ENCODE assay signal across 23 cellular contexts in genomic region chr5:7169240-7169878, GRCh38.
"Had no signal": no experiment of that assay in that cellular context is flagged by ENCODE, and none has a peak within 500 bp of the region (broad histone marks: within the 10 kb centered on the region; RNA-seq: fewer than 3 reads in every experiment).

No MANE protein-coding gene starts in this region.

- H3K4me3 Mint-ChIP-seq: activated CD4-positive, alpha-beta memory T cell treated with anti-CD3 and anti-CD28 coated beads, Interleukin-2, amount 10 ng/mL, durations not matched to agents 7 days and 5 days; activated naive CD4-positive, alpha-beta T cell treated with anti-CD3 and anti-CD28 coated beads for 36 hours; activated naive CD8-positive, alpha-beta T cell treated with anti-CD3 and anti-CD28 coated beads, Interleukin-2, amount 10 ng/mL, durations not matched to agents 7 days and 5 days; activated T-cell treated with anti-CD3 and anti-CD28 coated beads, Interleukin-2, amount 50 U/mL, for 72 hours; memory B cell; stimulated activated naive CD8-positive, alpha-beta T cell treated with anti-CD3 and anti-CD28 coated beads, Interleukin-15, Interleukin-2, amounts not matched to agents 100 ng/mL and 50 ng/mL, for 24 hours had no signal

- ATAC-seq: activated T-cell treated with anti-CD3 and anti-CD28 coated beads, Interleukin-2, amount 50 U/mL, for 72 hours; gastrocnemius medialis; left cardiac atrium; mucosa of descending colon; right lobe of liver had no signal

- H3K27me3 ChIP-seq: esophagus muscularis mucosa, gastrocnemius medialis, right lobe of liver, tibial artery, uterus had no signal

- H3K4me1 Mint-ChIP-seq: activated CD4-positive, alpha-beta memory T cell treated with anti-CD3 and anti-CD28 coated beads, Interleukin-2, amount 10 ng/mL, durations not matched to agents 7 days and 5 days; activated naive CD8-positive, alpha-beta T cell treated with anti-CD3 and anti-CD28 coated beads, Interleukin-2, amount 10 ng/mL, durations not matched to agents 7 days and 5 days; memory B cell had no signal

- DNase-seq: activated CD4-positive, alpha-beta memory T cell treated with anti-CD3 and anti-CD28 coated beads, Interleukin-2, amount 10 ng/mL, durations not matched to agents 7 days and 5 days; activated CD4-positive, alpha-beta T cell treated with anti-CD3 and anti-CD28 coated beads for 4 hours; activated effector memory CD4-positive, alpha-beta T cell treated with Interleukin-2 at 50 U/mL for 16 hours; activated naive CD4-positive, alpha-beta T cell treated with anti-CD3 and anti-CD28 coated beads for 36 hours; activated naive CD8-positive, alpha-beta T cell treated with anti-CD3 and anti-CD28 coated beads, Interleukin-2, amount 10 ng/mL, durations not matched to agents 7 days and 5 days; activated T-cell treated with anti-CD3 and anti-CD28 coated beads, Interleukin-2, amount 50 U/mL, for 72 hours; amniotic stem cell; gastrocnemius medialis; hippocampal formation; left cardiac atrium; mucosa of descending colon; nephron progenitor cell; nucleus accumbens; posterior cingulate gyrus; right lobe of liver; stimulated activated CD4-positive, alpha-beta T cell treated with anti-CD3 and anti-CD28 coated beads, Interleukin-1b, Interleukin-23, amount 100 ng/mL, for 48 hours; T-helper 9 cell; tibial artery; uterus had no signal

- H3K36me3 ChIP-seq: esophagus muscularis mucosa, gastrocnemius medialis, right lobe of liver, tibial artery, uterus had no signal

- H3K9me3 Mint-ChIP-seq: activated naive CD8-positive, alpha-beta T cell treated with anti-CD3 and anti-CD28 coated beads, Interleukin-2, amount 10 ng/mL, durations not matched to agents 7 days and 5 days; stimulated activated naive CD8-positive, alpha-beta T cell treated with anti-CD3 and anti-CD28 coated beads, Interleukin-15, Interleukin-2, amounts not matched to agents 100 ng/mL and 50 ng/mL, for 24 hours had no signal

- H3K4me3 ChIP-seq: esophagus muscularis mucosa, gastrocnemius medialis, mucosa of descending colon, right lobe of liver, skin epidermis, tibial artery, uterus had no signal

- H3K27ac ChIP-seq: esophagus muscularis mucosa, gastrocnemius medialis, right lobe of liver, skin epidermis, tibial artery, uterus had no signal

- H3K36me3 Mint-ChIP-seq: activated naive CD8-positive, alpha-beta T cell treated with anti-CD3 and anti-CD28 coated beads, Interleukin-2, amount 10 ng/mL, durations not matched to agents 7 days and 5 days; memory B cell had no signal

- H3K27ac Mint-ChIP-seq: activated CD4-positive, alpha-beta memory T cell treated with anti-CD3 and anti-CD28 coated beads, Interleukin-2, amount 10 ng/mL, durations not matched to agents 7 days and 5 days; activated naive CD4-positive, alpha-beta T cell treated with anti-CD3 and anti-CD28 coated beads for 36 hours; activated naive CD8-positive, alpha-beta T cell treated with anti-CD3 and anti-CD28 coated beads, Interleukin-2, amount 10 ng/mL, durations not matched to agents 7 days and 5 days; activated T-cell treated with anti-CD3 and anti-CD28 coated beads, Interleukin-2, amount 50 U/mL, for 72 hours; memory B cell; nephron progenitor cell; stimulated activated naive CD8-positive, alpha-beta T cell treated with anti-CD3 and anti-CD28 coated beads, Interleukin-15, Interleukin-2, amounts not matched to agents 100 ng/mL and 50 ng/mL, for 24 hours had no signal

- H3K4me1 ChIP-seq: esophagus muscularis mucosa, gastrocnemius medialis, right lobe of liver, uterus had no signal

- H3K27me3 Mint-ChIP-seq: activated CD4-positive, alpha-beta memory T cell treated with anti-CD3 and anti-CD28 coated beads, Interleukin-2, amount 10 ng/mL, durations not matched to agents 7 days and 5 days; activated naive CD8-positive, alpha-beta T cell treated with anti-CD3 and anti-CD28 coated beads, Interleukin-2, amount 10 ng/mL, durations not matched to agents 7 days and 5 days; stimulated activated naive CD8-positive, alpha-beta T cell treated with anti-CD3 and anti-CD28 coated beads, Interleukin-15, Interleukin-2, amounts not matched to agents 100 ng/mL and 50 ng/mL, for 24 hours had no signal

- H3K9me3 ChIP-seq: esophagus muscularis mucosa, gastrocnemius medialis, mucosa of descending colon, right lobe of liver, tibial artery, uterus had no signal
